8 cellular contexts compared by ENCODE assay signal in genomic region chr16:69565611-69566436, GRCh38. TPM values are rescaled to one million over a fixed set of nuclear protein-coding genes. Genes with fewer than 3 reads are reported as not detected.
DNase-seq lines count a peak whose midpoint lies in the region; ATAC-seq, FAIRE-seq and TF ChIP-seq lines count a peak whose summit lies in the region.

NFAT5 (plus strand) TSS chr16:69565966; CDS start chr16:69566302, 336 bp downstream.

- 0 to 1% methylated on average over 71 to 84 of the region's 84 CpGs for WGBS in pancreas, 2 donors
- under 1% methylated on average over 84 of the region's 84 CpGs for WGBS in thymus

- no peaks in the 10 kb centered on the region for H3K36me3 ChIP-seq in pancreas
- no peaks in the 10 kb centered on the region for H3K36me3 ChIP-seq in thymus (ENCODE audit: control insufficient read depth, insufficient read depth)

- H3K27me3 Mint-ChIP-seq in HFFc6 (ENCODE audit: insufficient read depth): peaks cover 1% of the 10 kb centered on the region
- H3K27me3 Mint-ChIP-seq in activated naive CD8-positive, alpha-beta T cell treated with anti-CD3 and anti-CD28 coated beads, Interleukin-2, amount 10 ng/mL, durations not matched to agents 7 days and 5 days: peaks cover 2% of the 10 kb centered on the region

- H3K4me3 Mint-ChIP-seq in HFFc6: peak within 1 kb of the TSS; percentile 100
- H3K4me3 Mint-ChIP-seq in activated naive CD8-positive, alpha-beta T cell treated with anti-CD3 and anti-CD28 coated beads, Interleukin-2, amount 10 ng/mL, durations not matched to agents 7 days and 5 days: peak within 1 kb of the TSS; percentile 99

- H3K36me3 Mint-ChIP-seq in HFFc6 (ENCODE audit: low read depth): peaks cover 31% of the 10 kb centered on the region
- peaks cover 2% of the 10 kb centered on the region for H3K36me3 Mint-ChIP-seq in activated naive CD8-positive, alpha-beta T cell treated with anti-CD3 and anti-CD28 coated beads, Interleukin-2, amount 10 ng/mL, durations not matched to agents 7 days and 5 days

- H3K27ac ChIP-seq in pancreas (peak within 1 kb of the TSS; percentile 90 to 97 (median 94)), thymus (ENCODE audit: low read depth) (peak within 1 kb of the TSS; percentile 93)

- H3K4me3 ChIP-seq in pancreas (peak within 1 kb of the TSS; percentile 74 to 95 (median 84)), thymus (ENCODE audit: low read length) (peak within 1 kb of the TSS; percentile 89)

- H3K4me1 ChIP-seq in pancreas: peaks cover 5 to 33% (median 28%) of the 10 kb centered on the region in 3 donors
- peaks cover 19% of the 10 kb centered on the region for H3K4me1 ChIP-seq in thymus (ENCODE audit: control insufficient read depth, insufficient read depth, low read length)

- H3K9me3 Mint-ChIP-seq in HFFc6: no peaks in the 10 kb centered on the region
- H3K9me3 Mint-ChIP-seq in activated naive CD8-positive, alpha-beta T cell treated with anti-CD3 and anti-CD28 coated beads, Interleukin-2, amount 10 ng/mL, durations not matched to agents 7 days and 5 days: no peaks in the 10 kb centered on the region

- intact Hi-C loops in head of caudate nucleus (cut with DNase I): loop anchor here (10.0 kb wide), 1 partner anchor 141 kb away; the partner anchor contains the start of gene CYB5B
- intact Hi-C loops in pancreas (cut with DNase I): no loop called here

- POLR2A ChIA-PET in activated naive CD8-positive, alpha-beta T cell treated with anti-CD3 and anti-CD28 coated beads, Interleukin-2, amount 10 ng/mL, durations not matched to agents 7 days and 5 days (lab: Charles Lee): interaction anchor here (0.6 to 1.0 kb wide), 4 partner anchors 14 to 683 kb away, joined by 3 read pairs; no protein-coding TSS in a partner anchor

- no peaks in the 10 kb centered on the region for H3K9me3 ChIP-seq in pancreas
- no peaks in the 10 kb centered on the region for H3K9me3 ChIP-seq in thymus (ENCODE audit: control insufficient read depth)

- H3K4me1 Mint-ChIP-seq in HFFc6 (ENCODE audit: low read depth): peaks cover 43% of the 10 kb centered on the region
- H3K4me1 Mint-ChIP-seq in activated naive CD8-positive, alpha-beta T cell treated with anti-CD3 and anti-CD28 coated beads, Interleukin-2, amount 10 ng/mL, durations not matched to agents 7 days and 5 days: peaks cover 44% of the 10 kb centered on the region

- peak; percentile 88 for DNase-seq in ELR (ENCODE audit: low read depth)
- peak; percentile 57 for DNase-seq in HFFc6
- peak; percentile 48 for DNase-seq in NCI-H1105 treated with DMSO at 0.1 percent for 48 hours (lab: John Stamatoyannopoulos, UW)
- peak; percentile 59 to 79 for DNase-seq in SW 1271 (lab: John Stamatoyannopoulos, UW)
- peak; percentile 99 for DNase-seq in activated naive CD8-positive, alpha-beta T cell treated with anti-CD3 and anti-CD28 coated beads, Interleukin-2, amount 10 ng/mL, durations not matched to agents 7 days and 5 days
- DNase-seq in head of caudate nucleus: peak; percentile 69 to 97 (median 93)
- DNase-seq in pancreas: peak; percentile 85 to 97 (median 94)

- TF ChIP-seq CTCF in HFFc6 (IDR thresholded peaks at IDR 0.05) (peak; percentile 25), pancreas (IDR thresholded peaks at IDR 0.05) (no peak)

- FAIRE-seq in pancreas (lab: Jason Lieb, UNC): no peak

- peak within 1 kb of the TSS; percentile 97 for H3K27ac Mint-ChIP-seq in HFFc6
- peak within 1 kb of the TSS; percentile 98 for H3K27ac Mint-ChIP-seq in activated naive CD8-positive, alpha-beta T cell treated with anti-CD3 and anti-CD28 coated beads, Interleukin-2, amount 10 ng/mL, durations not matched to agents 7 days and 5 days

- peak; percentile 60 for ATAC-seq in activated naive CD8-positive, alpha-beta T cell treated with anti-CD3 and anti-CD28 coated beads, Interleukin-2, amount 10 ng/mL, durations not matched to agents 7 days and 5 days (ENCODE audit: low read depth)
- ATAC-seq in pancreas: peak; percentile 88 to 97 (median 92)

- no peaks in the 10 kb centered on the region for H3K27me3 ChIP-seq in pancreas
- H3K27me3 ChIP-seq in thymus (ENCODE audit: control insufficient read depth, insufficient read depth): no peaks in the 10 kb centered on the region

RNA-seq across cellular contexts. Expression of gene NFAT5, which starts in this region (rescaled TPM):
- 100 to 1,000 TPM in 1 of 6 experiments, 10 to 100 TPM in 5; 52.0 to 114 (median 63.7) TPM for total RNA-seq in HFFc6 (2021; fragmentation: NEBNext Ultra II Directional; extraction: Animal tissue kit (Norgen Biotek cat#: 25700))
- 10 to 100 TPM; 21.7 to 24.8 TPM for total RNA-seq in activated naive CD8-positive, alpha-beta T cell treated with anti-CD3 and anti-CD28 coated beads, Interleukin-2, amount 10 ng/mL, durations not matched to agents 7 days and 5 days
- 10 to 100 TPM; 11.2 to 23.6 (median 14.1) TPM for total RNA-seq in pancreas
- polyA plus RNA-seq in pancreas: 1 to 10 TPM; 3.7 to 4.7 TPM
- 4.5 TPM for polyA plus RNA-seq in thymus

Comparison
In these comparisons a context has a peak if more than half of its experiments do, and no peak if none do; other contexts are left out.
1. Peak in every context shown above with its lines: DNase-seq, ATAC-seq, H3K4me3 ChIP-seq and H3K27ac ChIP-seq.
2. DNase-seq: peak in every context shown above with its lines; median percentile 99 in activated naive CD8-positive, alpha-beta T cell treated with anti-CD3 and anti-CD28 coated beads, Interleukin-2, amount 10 ng/mL, durations not matched to agents 7 days and 5 days; 94 in pancreas; 93 in head of caudate nucleus; 88 in ELR; 69 in SW 1271; 57 in HFFc6; 48 in NCI-H1105 treated with DMSO at 0.1 percent for 48 hours.